In genomic region chr13:27288397-27288796, GRCh38 we compare ENCODE assay signal across 17 cellular contexts. TPM values are rescaled to one million over a fixed set of nuclear protein-coding genes. Genes with fewer than 3 reads are reported as not detected.
DNase-seq lines count a peak whose midpoint lies in the region; ATAC-seq, FAIRE-seq and TF ChIP-seq lines count a peak whose summit lies in the region.
"Had no signal": no experiment of that assay in that cellular context is flagged by ENCODE, and none has a peak within 500 bp of the region (broad histone marks: within the 10 kb centered on the region; RNA-seq: fewer than 3 reads in every experiment).

No MANE protein-coding gene starts in this region.

- TF ChIP-seq RAD21 in HepG2 (CRISPR knock-in tag; IDR thresholded peaks at IDR 0.05): no peak

- FAIRE-seq in HepG2 (lab: Jason Lieb, UNC): no peak
- FAIRE-seq: GM18507, HTR-8/SVneo had no signal

- peaks cover 0 to 3% of the 10 kb centered on the region in 2 experiments; a peak in 1 of 4 replicates for H3K4me1 Mint-ChIP-seq in H9

- H2BK12ac ChIP-seq in H9 (ENCODE audit: insufficient read length, low read depth, low read length): no peak overlapping the region

- ATAC-seq in HepG2: no peak

- H3K36me3 ChIP-seq in HepG2 (replicated peaks in 1 of 2; ENCODE audit: control insufficient read depth in 1 of 2, insufficient read depth in 2 of 2, low read length in 2 of 2): no peaks in the 10 kb centered on the region
- H3K36me3 ChIP-seq: BLaER1, HAP-1 had no signal

- no CpG with 5 or more reads among the region's 4 CpGs for WGBS in H9 (ENCODE audit: extremely low coverage, insufficient read length, low lambda C conversion rate)
- WGBS in HepG2 (ENCODE audit: low lambda C conversion rate): 35% methylated on average over 4 of the region's 4 CpGs

- no peak overlapping the region for H3K23ac ChIP-seq in H9 (ENCODE audit: insufficient read length, low read depth, low read length)

- H3K36me3 Mint-ChIP-seq in H9 (ENCODE audit: insufficient read depth in 1 of 3, low read depth in 3 of 3): no peaks in the 10 kb centered on the region
- H3K36me3 Mint-ChIP-seq: CD8-positive, alpha-beta memory T cell had no signal

- in situ Hi-C loops in HepG2 (cut with HindIII; ENCODE audit: extremely low pct_ligation_motif_present, low pct_unique_long_range_greater_than_20kb): no loop called here

- no peak overlapping the region for H3K14ac ChIP-seq in H9 (ENCODE audit: insufficient read depth, low read length)

- H3K23me2 ChIP-seq in H9 (ENCODE audit: insufficient read length, low read depth, low read length, poor library complexity, severe bottlenecking): no peaks in the 10 kb centered on the region

- H3K4me3 Mint-ChIP-seq in H9: no peak overlapping the region
- H3K4me3 Mint-ChIP-seq: CD8-positive, alpha-beta memory T cell had no signal

- H4K5ac ChIP-seq in H9 (ENCODE audit: insufficient read length, low read depth, low read length): no peak overlapping the region

- no peak overlapping the region for H4K8ac ChIP-seq in H9 (replicated peaks; ENCODE audit: insufficient read length, low read depth, low read length)

- TF ChIP-seq POLR2A in HepG2 (IDR thresholded peaks at IDR 0.05; ENCODE audit: insufficient read depth in 1 of 2, low read depth in 2 of 2, low read length in 2 of 2): no peak

- H3K4me3 ChIP-seq in dorsolateral prefrontal cortex (no peak overlapping the region), HepG2 (replicated peaks in 1 of 3; ENCODE audit: insufficient read depth in 1 of 3, low read depth in 2 of 3, low read length in 3 of 3) (no peak overlapping the region)
- H3K4me3 ChIP-seq: BLaER1, HAP-1 had no signal

- TF ChIP-seq CTCF in H9 (conservative IDR thresholded peaks at IDR 0.05) (no peak), dorsolateral prefrontal cortex (IDR thresholded peaks at IDR 0.05 in 54 of 56, conservative IDR thresholded peaks at IDR 0.05 in 2 of 56; ENCODE audit: low read depth in 1 of 56, partially characterized antibody in 56 of 56) (no peak), HepG2 (CRISPR knock-in tag; IDR thresholded peaks at IDR 0.05) (no peak)

- no peaks in the 10 kb centered on the region for H3K79me2 ChIP-seq in H9 (ENCODE audit: insufficient read depth, low read length)
- no peaks in the 10 kb centered on the region for H3K79me2 ChIP-seq in HepG2 (ENCODE audit: insufficient read depth, low read length)

- H2AFZ ChIP-seq in H9 (ENCODE audit: low read length) (no peak overlapping the region), HepG2 (ENCODE audit: low read length) (no peak overlapping the region)

- no peak overlapping the region for H2BK5ac ChIP-seq in H9 (ENCODE audit: insufficient read length, low read length)

- no peak overlapping the region for H3K9ac ChIP-seq in H9 (ENCODE audit: extremely low read depth, insufficient read length, low read length)
- no peak overlapping the region for H3K9ac ChIP-seq in HepG2 (ENCODE audit: insufficient read depth, low read depth, low read length)
- H3K9ac ChIP-seq: BLaER1 had no signal

- no peak overlapping the region for H3K4ac ChIP-seq in H9 (ENCODE audit: low read depth, low read length)

- BruUV-seq in HepG2 (replicated peaks; lab: Mats Ljungman, UMichigan): no TSS peak

- H3K79me1 ChIP-seq in H9 (ENCODE audit: insufficient read depth, low read depth, low read length, poor library complexity, severe bottlenecking): no peaks in the 10 kb centered on the region

- H2BK120ac ChIP-seq in H9 (ENCODE audit: low read depth, low read length, poor library complexity, severe bottlenecking): no peak overlapping the region

- H3K4me2 ChIP-seq in H9 (ENCODE audit: insufficient read depth, insufficient read length, low read length) (no peak overlapping the region), HepG2 (ENCODE audit: low read depth, low read length) (no peak overlapping the region)
- H3K4me2 ChIP-seq: BLaER1 had no signal

- intact Hi-C loops in dorsolateral prefrontal cortex (cut with DNase I) (loop anchor here in 1 of 2 donors (5.0 kb wide), 1 partner anchor 69 kb away; no protein-coding TSS in a partner anchor), HepG2 (cut with micrococcal nuclease; ENCODE audit: unreplicated experiment) (no loop called here)

- no peaks in the 10 kb centered on the region for H3K27me3 ChIP-seq in H9 (ENCODE audit: insufficient read depth, low read length)
- H3K27me3 ChIP-seq in dorsolateral prefrontal cortex: no peaks in the 10 kb centered on the region
- H3K27me3 ChIP-seq in HepG2 (ENCODE audit: control insufficient read depth in 1 of 2, insufficient read depth in 2 of 2, low read length in 2 of 2): no peaks in the 10 kb centered on the region
- H3K27me3 ChIP-seq: BLaER1 had no signal

- H4K91ac ChIP-seq in H9 (ENCODE audit: insufficient read length, low read depth, low read length): no peak overlapping the region

- no peak for TF ChIP-seq EP300 in HepG2 (IDR thresholded peaks at IDR 0.05; ENCODE audit: low read depth in 2 of 2, low read length in 2 of 2)
- no peak for TF ChIP-seq EP300 in HepG2 (CRISPR knock-in tag; IDR thresholded peaks at IDR 0.05; ENCODE audit: borderline replicate concordance)

- H2BK20ac ChIP-seq in H9 (ENCODE audit: low read depth, low read length, poor library complexity, severe bottlenecking): no peak overlapping the region

- H3T11ph ChIP-seq in H9 (ENCODE audit: low read length): no peak overlapping the region

- no peak overlapping the region for H2BK15ac ChIP-seq in H9 (ENCODE audit: low read depth, low read length)

- POLR2A ChIA-PET in HepG2 (lab: Yijun Ruan, JAX): no interaction called here

- DNase-seq in H9 (peak; percentile 8), dorsolateral prefrontal cortex (no peak), HepG2 (ENCODE audit: low spot score) (no peak), substantia nigra (lab: John Stamatoyannopoulos, UW) (no peak), mesenteric fat pad (ENCODE audit: low spot score) (no peak), medulla oblongata (ENCODE audit: extremely low spot score) (no peak)
- no peak for DNase-seq in effector CD4-positive, alpha-beta T cell
- DNase-seq: 8988T; AML-193; Caco-2; CD8-positive, alpha-beta memory T cell; DND-41; GOT3 had no signal

- no peak overlapping the region for H2AK5ac ChIP-seq in H9 (ENCODE audit: insufficient read length, low read length)

- peaks cover 4% of the 10 kb centered on the region for H3K27me3 Mint-ChIP-seq in H9 (ENCODE audit: low read depth)

- no peak overlapping the region for H3K56ac ChIP-seq in H9 (ENCODE audit: insufficient read length, low read depth, low read length)

- no peak overlapping the region for H3K27ac ChIP-seq in H9 (ENCODE audit: insufficient read length, low read depth, low read length)
- peak overlapping the region; percentile 30 to 98 (median 91) for H3K27ac ChIP-seq in dorsolateral prefrontal cortex
- H3K27ac ChIP-seq in HepG2 (ENCODE audit: extremely low read length, insufficient read depth, low read length): no peak overlapping the region
- H3K27ac ChIP-seq in substantia nigra (ENCODE audit: low read depth, low read length, poor library complexity, severe bottlenecking): peak overlapping the region; percentile 89
- H3K27ac ChIP-seq: BLaER1 had no signal

- H3K18ac ChIP-seq in H9 (ENCODE audit: insufficient read length, low read depth, low read length): no peak overlapping the region

- H4K20me1 ChIP-seq in H9 (ENCODE audit: control insufficient read depth, insufficient read depth, insufficient read length) (no peaks in the 10 kb centered on the region), HepG2 (ENCODE audit: insufficient read depth, low read length) (no peaks in the 10 kb centered on the region)
- H4K20me1 ChIP-seq: BLaER1 had no signal

- no peaks in the 10 kb centered on the region for H3K4me1 ChIP-seq in H9 (ENCODE audit: insufficient read depth, low read length)
- H3K4me1 ChIP-seq in HepG2 (ENCODE audit: insufficient read depth, low read length): no peaks in the 10 kb centered on the region
- H3K4me1 ChIP-seq: Caco-2, HAP-1 had no signal

- H3K27ac Mint-ChIP-seq in H9: no peak overlapping the region; a peak in 1 of 7 replicates
- H3K27ac Mint-ChIP-seq: CD8-positive, alpha-beta memory T cell had no signal

- CTCF ChIA-PET in HepG2 (lab: Yijun Ruan, JAX; ENCODE audit: low intra/inter-chr PET ratio, low total read pairs): no interaction called here

- H3K9me3 ChIP-seq in H9 (ENCODE audit: control insufficient read depth, low read depth, low read length): no peaks in the 10 kb centered on the region
- no peaks in the 10 kb centered on the region for H3K9me3 ChIP-seq in HepG2 (ENCODE audit: low read length)
- H3K9me3 ChIP-seq: BLaER1, Caco-2, HAP-1 had no signal

- peaks cover 0 to 3% of the 10 kb centered on the region in 2 experiments; a peak in 2 of 5 replicates for H3K9me3 Mint-ChIP-seq in H9
- H3K9me3 Mint-ChIP-seq: CD8-positive, alpha-beta memory T cell had no signal

RNA-seq across cellular contexts. Expression of gene RASL11A, which starts 17.8 kb away (rescaled TPM):
- total RNA-seq in H9 (2021): 2.0 and 2.7 TPM in 2 replicates
- total RNA-seq in dorsolateral prefrontal cortex: 10 to 100 TPM in 7 of 120 experiments, 1 to 10 TPM in 113; 1.2 to 14.3 (median 5.2) TPM
- 3.2 and 4.1 TPM in 2 replicates for total RNA-seq in HepG2 (2016; rRNA removed; fragmentation: Illumina TruSeq; extraction: Trizol)
- 2.2 and 3.8 TPM in 2 replicates for total RNA-seq in HepG2 (2016; cell fraction: cytosol; rRNA removed; fragmentation: Illumina TruSeq; extraction: Trizol; ENCODE audit: low read depth)
- 2.6 and 4.1 TPM in 2 replicates for total RNA-seq in HepG2 (2016; cell fraction: insoluble cytoplasmic fraction; rRNA removed; fragmentation: Illumina TruSeq; extraction: Trizol)
- total RNA-seq in HepG2 (2016; cell fraction: membrane; rRNA removed; fragmentation: Illumina TruSeq; extraction: Trizol): 2.7 and 2.9 TPM in 2 replicates
- 1.4 and 2.3 TPM in 2 replicates for total RNA-seq in HepG2 (2016; cell fraction: nucleus; rRNA removed; fragmentation: Illumina TruSeq; extraction: Trizol)
- 3.0 and 3.7 TPM in 2 replicates for polyA plus RNA-seq in HepG2 (2011; rRNA removed)
- 2.1 and 2.8 TPM in 2 replicates for polyA plus RNA-seq in HepG2 (2011; cell fraction: cytosol; rRNA removed)
- 1.1 and 1.9 TPM in 2 replicates for polyA plus RNA-seq in HepG2 (2011; cell fraction: nucleus; rRNA removed)
- 1.0 and 1.2 TPM in 2 replicates for polyA plus RNA-seq in HepG2 (2012)
- 1.3 and 2.0 TPM in 2 replicates for polyA plus RNA-seq in HepG2 (2016; cell fraction: cytosol; fragmentation: Illumina TruSeq; extraction: Trizol; ENCODE audit: low read depth)
- polyA plus RNA-seq in HepG2 (2016; cell fraction: insoluble cytoplasmic fraction; fragmentation: Illumina TruSeq; extraction: Trizol; ENCODE audit: low read depth): 3.1 and 5.6 TPM in 2 replicates
- 1.9 and 2.7 TPM in 2 replicates for polyA plus RNA-seq in HepG2 (2016; cell fraction: membrane; fragmentation: Illumina TruSeq; extraction: Trizol; ENCODE audit: low read depth)
- polyA plus RNA-seq in HepG2 (2016; cell fraction: nucleus; fragmentation: Illumina TruSeq; extraction: Trizol; ENCODE audit: insufficient read depth, low read depth): 1.4 and 4.3 TPM in 2 replicates
- polyA minus RNA-seq in HepG2 (2011; rRNA and poly(A)+ RNA removed; ENCODE audit: low replicate concordance): 9.1 and 16.5 TPM in 2 replicates
- polyA minus RNA-seq in HepG2 (2011; cell fraction: cytosol; rRNA and poly(A)+ RNA removed): 2.8 and 5.8 TPM in 2 replicates
- polyA minus RNA-seq in HepG2 (2011; cell fraction: nucleus; rRNA and poly(A)+ RNA removed): 0.39 and 1.7 TPM in 2 replicates
- 24.7 TPM for total RNA-seq in mesenteric fat pad

RNA-seq across cellular contexts. Expression of gene RPL21, which starts 37.0 kb away (rescaled TPM):
- 1,099 and 1,116 TPM in 2 replicates for total RNA-seq in H9 (2021)
- 100 to 1,000 TPM; 253 to 573 (median 415) TPM for total RNA-seq in dorsolateral prefrontal cortex
- 1,234 and 1,660 TPM in 2 replicates for total RNA-seq in HepG2 (2016; rRNA removed; fragmentation: Illumina TruSeq; extraction: Trizol)
- total RNA-seq in HepG2 (2016; cell fraction: cytosol; rRNA removed; fragmentation: Illumina TruSeq; extraction: Trizol; ENCODE audit: low read depth): 1,575 and 1,856 TPM in 2 replicates
- total RNA-seq in HepG2 (2016; cell fraction: insoluble cytoplasmic fraction; rRNA removed; fragmentation: Illumina TruSeq; extraction: Trizol): 1,231 and 1,647 TPM in 2 replicates
- 2,364 and 2,513 TPM in 2 replicates for total RNA-seq in HepG2 (2016; cell fraction: membrane; rRNA removed; fragmentation: Illumina TruSeq; extraction: Trizol)
- total RNA-seq in HepG2 (2016; cell fraction: nucleus; rRNA removed; fragmentation: Illumina TruSeq; extraction: Trizol): 468 and 495 TPM in 2 replicates
- polyA plus RNA-seq in HepG2 (2011; rRNA removed): 1,013 and 1,261 TPM in 2 replicates
- polyA plus RNA-seq in HepG2 (2011; cell fraction: cytosol; rRNA removed): 771 and 1,026 TPM in 2 replicates
- 163 and 203 TPM in 2 replicates for polyA plus RNA-seq in HepG2 (2011; cell fraction: nucleus; rRNA removed)
- 1,465 and 1,554 TPM in 2 replicates for polyA plus RNA-seq in HepG2 (2012)
- 1,743 and 1,770 TPM in 2 replicates for polyA plus RNA-seq in HepG2 (2016; cell fraction: cytosol; fragmentation: Illumina TruSeq; extraction: Trizol; ENCODE audit: low read depth)
- 1,533 and 1,679 TPM in 2 replicates for polyA plus RNA-seq in HepG2 (2016; cell fraction: insoluble cytoplasmic fraction; fragmentation: Illumina TruSeq; extraction: Trizol; ENCODE audit: low read depth)
- polyA plus RNA-seq in HepG2 (2016; cell fraction: membrane; fragmentation: Illumina TruSeq; extraction: Trizol; ENCODE audit: low read depth): 2,158 and 2,160 TPM in 2 replicates
- 719 and 730 TPM in 2 replicates for polyA plus RNA-seq in HepG2 (2016; cell fraction: nucleus; fragmentation: Illumina TruSeq; extraction: Trizol; ENCODE audit: insufficient read depth, low read depth)
- 37.8 and 64.0 TPM in 2 replicates for polyA minus RNA-seq in HepG2 (2011; rRNA and poly(A)+ RNA removed; ENCODE audit: low replicate concordance)
- polyA minus RNA-seq in HepG2 (2011; cell fraction: cytosol; rRNA and poly(A)+ RNA removed): 164 and 196 TPM in 2 replicates
- 292 and 344 TPM in 2 replicates for polyA minus RNA-seq in HepG2 (2011; cell fraction: nucleus; rRNA and poly(A)+ RNA removed)
- 719 TPM for total RNA-seq in mesenteric fat pad

Comparison
In these comparisons a context has a peak if more than half of its experiments do, and no peak if none do; other contexts are left out.
1. H3K27ac ChIP-seq: peak in dorsolateral prefrontal cortex (59 of 59) and substantia nigra (single experiment); none in H9 (single experiment) and HepG2 (single experiment).